ENCODE assay signal across 9 cellular contexts in the genomic region with DNA sequence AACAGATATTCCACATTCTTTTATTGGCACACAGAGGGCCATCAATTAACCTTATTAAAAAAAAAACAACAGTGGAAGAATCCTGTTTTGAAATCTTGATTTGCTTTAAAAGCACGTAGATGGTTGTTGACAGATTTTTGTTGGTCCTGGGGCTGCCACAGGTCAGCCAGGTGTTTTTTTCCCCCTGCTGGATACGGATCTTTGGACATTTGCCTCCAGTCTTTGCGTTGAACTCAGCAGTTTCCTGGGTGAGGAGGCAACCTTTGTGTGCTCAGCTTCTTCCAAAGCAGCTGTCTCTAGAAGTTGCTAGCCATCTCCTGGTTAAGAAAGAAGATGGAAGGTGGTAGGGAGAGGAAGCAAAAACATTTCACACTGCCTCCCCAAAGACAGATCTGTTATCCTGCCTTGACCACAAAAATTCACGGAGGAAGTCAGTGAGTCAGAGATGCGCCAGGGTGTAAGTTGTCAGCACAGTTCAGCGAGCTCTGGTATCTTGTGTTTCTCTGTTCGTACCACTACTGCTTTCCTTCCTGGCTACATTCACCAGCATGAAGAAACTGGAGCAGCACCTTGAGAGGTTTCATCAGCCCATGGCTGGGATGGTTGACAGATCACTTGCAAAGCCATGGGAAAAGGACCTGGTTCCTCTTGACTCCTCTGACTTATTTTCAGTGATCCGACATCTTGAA.
DNase-seq lines count a peak whose midpoint lies in the region; ATAC-seq and TF ChIP-seq lines count a peak whose summit lies in the region.
"Had no signal": no experiment of that assay in that cellular context is flagged by ENCODE, and none has a peak within 500 bp of the region (broad histone marks: within the 10 kb centered on the region; RNA-seq: fewer than 3 reads in every experiment).

No MANE protein-coding gene starts in this region.

- peak; percentile 22 to 76 (median 50) for DNase-seq in CD8-positive, alpha-beta T cell
- DNase-seq in NB4 (ENCODE audit: low read depth) (peak; percentile 96), kidney glomerular epithelial cell (lab: John Stamatoyannopoulos, UW) (peak; percentile 98), BE2C (no peak), SK-N-DZ (ENCODE audit: low spot score) (no peak), NCI-H82 (lab: John Stamatoyannopoulos, UW) (no peak)
- peak; percentile 34 for DNase-seq in activated T-cell treated with anti-CD3 and anti-CD28 coated beads, Interleukin-2, amount 50 U/mL, for 4 hours

- peaks cover 80% of the 10 kb centered on the region for H3K4me1 Mint-ChIP-seq in CD8-positive, alpha-beta T cell (ENCODE audit: low read depth)
- H3K4me1 Mint-ChIP-seq in activated T-cell treated with anti-CD3 and anti-CD28 coated beads, Interleukin-2, amount 50 U/mL, for 4 hours (ENCODE audit: low read depth) = peaks cover 74% of the 10 kb centered on the region
- H3K4me1 Mint-ChIP-seq: memory B cell had no signal

- peak overlapping the region; percentile 83 for H3K27ac Mint-ChIP-seq in CD8-positive, alpha-beta T cell
- H3K27ac Mint-ChIP-seq: memory B cell had no signal

- CTCF ChIA-PET in CD8-positive, alpha-beta T cell (lab: Charles Lee) = interaction anchor here (1.0 to 1.3 kb wide), 2 partner anchors 11 to 25 kb away, joined by 3 to 6 read pairs; no protein-coding TSS in a partner anchor

- no peaks in the 10 kb centered on the region for H3K9me3 ChIP-seq in CD8-positive, alpha-beta T cell (ENCODE audit: low read length)
- H3K9me3 ChIP-seq in BE2C = no peaks in the 10 kb centered on the region

- H3K4me3 ChIP-seq in CD8-positive, alpha-beta T cell (ENCODE audit: low read depth, low read length) = no peak overlapping the region
- peak overlapping the region; percentile 33 for H3K4me3 ChIP-seq in NB4 (ENCODE audit: low read depth, low read length)
- H3K4me3 ChIP-seq in BE2C (ENCODE audit: low read depth, low read length) = no peak overlapping the region

- intact Hi-C loops in CD8-positive, alpha-beta T cell (cut with DNase I, micrococcal nuclease) = loop anchor here (1.0 to 2.0 kb wide), 3 partner anchors 25 to 49 kb away; no protein-coding TSS in a partner anchor

- H3K27ac ChIP-seq in CD8-positive, alpha-beta T cell (ENCODE audit: low read depth, low read length) = peak overlapping the region; percentile 3

- H3K4me3 Mint-ChIP-seq in CD8-positive, alpha-beta T cell = peak overlapping the region; percentile 59
- peak overlapping the region; percentile 12 for H3K4me3 Mint-ChIP-seq in activated T-cell treated with anti-CD3 and anti-CD28 coated beads, Interleukin-2, amount 50 U/mL, for 4 hours
- H3K4me3 Mint-ChIP-seq: memory B cell had no signal

- TF ChIP-seq POLR2A in NB4 (IDR thresholded peaks at IDR 0.05; ENCODE audit: extremely low read depth, insufficient read length) = no peak

- H3K9me3 Mint-ChIP-seq in CD8-positive, alpha-beta T cell = no peaks in the 10 kb centered on the region
- no peaks in the 10 kb centered on the region for H3K9me3 Mint-ChIP-seq in activated T-cell treated with anti-CD3 and anti-CD28 coated beads, Interleukin-2, amount 50 U/mL, for 4 hours
- H3K9me3 Mint-ChIP-seq: memory B cell had no signal

- POLR2A ChIA-PET in CD8-positive, alpha-beta T cell (lab: Charles Lee) = interaction anchor here (0.6 to 1.7 kb wide), 2 partner anchors 25 to 381 kb away, joined by 3 to 9 read pairs; no protein-coding TSS in a partner anchor

- H3K36me3 ChIP-seq in CD8-positive, alpha-beta T cell (ENCODE audit: insufficient read depth, low read length) = no peaks in the 10 kb centered on the region
- H3K36me3 ChIP-seq in BE2C = no peaks in the 10 kb centered on the region

- H3K36me3 Mint-ChIP-seq in CD8-positive, alpha-beta T cell = peaks cover 4% of the 10 kb centered on the region
- H3K36me3 Mint-ChIP-seq in activated T-cell treated with anti-CD3 and anti-CD28 coated beads, Interleukin-2, amount 50 U/mL, for 4 hours (ENCODE audit: insufficient read depth) = peaks cover 4% of the 10 kb centered on the region

- TF ChIP-seq CTCF in CD8-positive, alpha-beta T cell (IDR thresholded peaks at IDR 0.05) = no peak
- no peak for TF ChIP-seq CTCF in NB4 (IDR thresholded peaks at IDR 0.05; ENCODE audit: low read depth, low read length)
- no peak for TF ChIP-seq CTCF in BE2C (IDR thresholded peaks at IDR 0.05; ENCODE audit: low read depth, low read length)

- H3K27me3 ChIP-seq in CD8-positive, alpha-beta T cell (ENCODE audit: insufficient read depth, low read length) = no peaks in the 10 kb centered on the region
- no peaks in the 10 kb centered on the region for H3K27me3 ChIP-seq in BE2C

- peaks cover 57% of the 10 kb centered on the region for H3K4me1 ChIP-seq in CD8-positive, alpha-beta T cell (ENCODE audit: insufficient read depth, low read length)
- H3K4me1 ChIP-seq in BE2C = peaks cover 13% of the 10 kb centered on the region

- ATAC-seq in CD8-positive, alpha-beta T cell = peak; percentile 94
- ATAC-seq in GM21786 (IDR thresholded peaks at IDR 0.05; ENCODE audit: unreplicated experiment) = peak; percentile 84
- ATAC-seq in activated T-cell treated with anti-CD3 and anti-CD28 coated beads, Interleukin-2, amount 50 U/mL, for 4 hours = peak; percentile 85 to 94

- no peaks in the 10 kb centered on the region for H3K27me3 Mint-ChIP-seq in CD8-positive, alpha-beta T cell (ENCODE audit: low read depth)
- H3K27me3 Mint-ChIP-seq in activated T-cell treated with anti-CD3 and anti-CD28 coated beads, Interleukin-2, amount 50 U/mL, for 4 hours (ENCODE audit: low read depth) = no peaks in the 10 kb centered on the region
- H3K27me3 Mint-ChIP-seq: memory B cell had no signal

Comparison
In these comparisons a context has a peak if more than half of its experiments do, and no peak if none do; other contexts are left out.
1. DNase-seq: peak in CD8-positive, alpha-beta T cell (7 of 7), NB4 (single experiment), activated T-cell treated with anti-CD3 and anti-CD28 coated beads, Interleukin-2, amount 50 U/mL, for 4 hours (single experiment) and kidney glomerular epithelial cell (single experiment); none in BE2C (single experiment), SK-N-DZ (single experiment) and NCI-H82 (single experiment).
2. Peak in every context shown above with its lines, with median percentiles within 50 percentile points of each other: ATAC-seq.